ENCODE assay signal across 8 cellular contexts in genomic region chr15:89888214-89888804, GRCh38. TPM values are rescaled to one million over a fixed set of nuclear protein-coding genes. Genes with fewer than 3 reads are reported as not detected.
DNase-seq lines count a peak whose midpoint lies in the region; ATAC-seq and TF ChIP-seq lines count a peak whose summit lies in the region.

No MANE protein-coding gene starts in this region.

- no TSS peak for BruUV-seq in PC-9 (replicated peaks; lab: Mats Ljungman, UMichigan)

- no peak overlapping the region for H3K9ac ChIP-seq in fibroblast of lung (ENCODE audit: insufficient read depth, low read length)

- CTCF ChIA-PET in PC-9 (lab: Charles Lee): interaction anchor here (0.6 to 1.5 kb wide), 7 partner anchors 14 to 306 kb away, joined by 3 to 10 read pairs (median 4); no protein-coding TSS in a partner anchor

- H3K4me3 Mint-ChIP-seq in stimulated activated memory B cell treated with anti-CD40 and anti-IgM and Interleukin-4, amounts not matched to agents 10 μg/mL and 1 μg/mL and 100 μg/mL, for 72 hours: no peak overlapping the region

- peaks cover 21% of the 10 kb centered on the region for H3K4me1 Mint-ChIP-seq in stimulated activated memory B cell treated with anti-CD40 and anti-IgM and Interleukin-4, amounts not matched to agents 10 μg/mL and 1 μg/mL and 100 μg/mL, for 72 hours

- H4K20me1 ChIP-seq in PC-9 (ENCODE audit: insufficient read depth) (no peaks in the 10 kb centered on the region; the same call in 1 of the 2 replicates), fibroblast of lung (ENCODE audit: control insufficient read depth, extremely low read depth, insufficient read depth, low read length) (no peaks in the 10 kb centered on the region)

- H3K4me1 ChIP-seq in PC-9 (replicated peaks; ENCODE audit: insufficient read depth): peaks cover 14% of the 10 kb centered on the region
- no peaks in the 10 kb centered on the region for H3K4me1 ChIP-seq in fibroblast of lung (ENCODE audit: control insufficient read depth, extremely low read depth, insufficient read depth, low read length)
- peaks cover 0 to 13% (median 12%) of the 10 kb centered on the region in 4 donors for H3K4me1 ChIP-seq in tibial artery

- H3K9me3 Mint-ChIP-seq in stimulated activated memory B cell treated with anti-CD40 and anti-IgM and Interleukin-4, amounts not matched to agents 10 μg/mL and 1 μg/mL and 100 μg/mL, for 72 hours: no peaks in the 10 kb centered on the region

- H3K27ac ChIP-seq in 22Rv1 (no peak overlapping the region), PC-9 (no peak overlapping the region), fibroblast of lung (ENCODE audit: insufficient read depth, low read length) (no peak overlapping the region), tibial artery (no peak overlapping the region)

- DNase-seq in GM12865 (ENCODE audit: low read depth): peak; percentile 37
- DNase-seq in PC-9: peak; percentile 32 to 60
- DNase-seq in fibroblast of lung (ENCODE audit: low read depth in 2 of 2): peak; percentile 66 to 82
- no peak for DNase-seq in activated gamma-delta T cell treated with Interleukin-2 at 50 U/mL for 16 hours
- no peak for DNase-seq in tibial artery

- H3K4me3 ChIP-seq in GM12865 (ENCODE audit: low read depth, low read length) (no peak overlapping the region), PC-9 (no peak overlapping the region), fibroblast of lung (replicated peaks in 1 of 4; ENCODE audit: control extremely low read depth in 1 of 4, insufficient read depth in 1 of 4, low read depth in 3 of 4, low read length in 4 of 4) (no peak overlapping the region), tibial artery (no peak overlapping the region)

- H3K27ac Mint-ChIP-seq in stimulated activated memory B cell treated with anti-CD40 and anti-IgM and Interleukin-4, amounts not matched to agents 10 μg/mL and 1 μg/mL and 100 μg/mL, for 72 hours: no peak overlapping the region

- no peak for ATAC-seq in GM19328 (IDR thresholded peaks at IDR 0.05; ENCODE audit: unreplicated experiment)
- no peak for ATAC-seq in stimulated activated memory B cell treated with anti-CD40 and anti-IgM and Interleukin-4, amounts not matched to agents 10 μg/mL and 1 μg/mL and 100 μg/mL, for 72 hours

- no peak overlapping the region for H2AFZ ChIP-seq in PC-9
- no peak overlapping the region for H2AFZ ChIP-seq in fibroblast of lung (ENCODE audit: low read length)

- peaks cover 45% of the 10 kb centered on the region for H3K79me2 ChIP-seq in PC-9 (ENCODE audit: low read depth)
- H3K79me2 ChIP-seq in fibroblast of lung (ENCODE audit: control insufficient read depth, insufficient read depth, low read length): peaks cover 13% of the 10 kb centered on the region

- H3F3A ChIP-seq in PC-9 (ENCODE audit: insufficient read depth, low read depth): peaks cover 45% of the 10 kb centered on the region

- peaks cover 33% of the 10 kb centered on the region for H3K36me3 Mint-ChIP-seq in stimulated activated memory B cell treated with anti-CD40 and anti-IgM and Interleukin-4, amounts not matched to agents 10 μg/mL and 1 μg/mL and 100 μg/mL, for 72 hours

- H3K36me3 ChIP-seq in PC-9 (ENCODE audit: low read depth) (peaks cover 44% of the 10 kb centered on the region), fibroblast of lung (ENCODE audit: control insufficient read depth, insufficient read depth, low read length) (no peaks in the 10 kb centered on the region), tibial artery (peaks cover 35 to 61% (median 49%) of the 10 kb centered on the region in 3 donors)

- no peaks in the 10 kb centered on the region for H3K27me3 Mint-ChIP-seq in stimulated activated memory B cell treated with anti-CD40 and anti-IgM and Interleukin-4, amounts not matched to agents 10 μg/mL and 1 μg/mL and 100 μg/mL, for 72 hours

- H3K9me3 ChIP-seq in PC-9 (ENCODE audit: insufficient read depth, low read depth): no peaks in the 10 kb centered on the region
- no peaks in the 10 kb centered on the region for H3K9me3 ChIP-seq in fibroblast of lung (ENCODE audit: control insufficient read depth, insufficient read depth, low read depth, low read length)
- no peaks in the 10 kb centered on the region for H3K9me3 ChIP-seq in tibial artery

- H3K27me3 ChIP-seq in PC-9 (ENCODE audit: insufficient read depth, low read depth) (no peaks in the 10 kb centered on the region), fibroblast of lung (ENCODE audit: control insufficient read depth, insufficient read depth, low read length) (no peaks in the 10 kb centered on the region), tibial artery (no peaks in the 10 kb centered on the region)

- no peaks in the 10 kb centered on the region for H3K9me2 ChIP-seq in PC-9 (ENCODE audit: insufficient read depth)

- POLR2A ChIA-PET in PC-9 (lab: Charles Lee; ENCODE audit: unreplicated experiment): interaction anchor here (0.7 kb wide), 1 partner anchor 39 kb away, joined by 3 read pairs; no protein-coding TSS in a partner anchor

- TF ChIP-seq CTCF in 22Rv1 (IDR thresholded peaks at IDR 0.05) (peak; percentile 64), GM12865 (IDR thresholded peaks at IDR 0.05; ENCODE audit: insufficient read depth, low read depth, low read length, missing control alignments) (peak; percentile 16), PC-9 (conservative IDR thresholded peaks at IDR 0.05) (peak; percentile 67), fibroblast of lung (conservative IDR thresholded peaks at IDR 0.05 in 1 of 2, IDR thresholded peaks at IDR 0.05 in 1 of 2; ENCODE audit: low read depth in 1 of 2, low read length in 2 of 2) (peak; percentile 59 to 60), tibial artery (IDR thresholded peaks at IDR 0.05) (no peak)

- no peak overlapping the region for H3K4me2 ChIP-seq in PC-9
- no peak overlapping the region for H3K4me2 ChIP-seq in fibroblast of lung (ENCODE audit: extremely low read depth, insufficient read depth, low read length)

- intact Hi-C loops in PC-9 (cut with micrococcal nuclease; ENCODE audit: unreplicated experiment) (loop anchor here (1.0 to 10.0 kb wide), 4 partner anchors 127 to 444 kb away; no protein-coding TSS in a partner anchor), tibial artery (cut with DNase I; ENCODE audit: low total_unique reads) (no loop called here)

RNA-seq across cellular contexts. Expression of gene AP3S2, which starts 5.5 kb away (rescaled TPM):
- 49.3 and 57.6 TPM in 2 replicates for total RNA-seq in PC-9 (2021)
- total RNA-seq in fibroblast of lung: 49.1 and 69.5 TPM in 2 replicates
- polyA plus RNA-seq in fibroblast of lung: 44.5 and 54.4 TPM in 2 replicates
- 26.1 and 30.1 TPM in 2 replicates for polyA plus RNA-seq in fibroblast of lung (2012)
- polyA minus RNA-seq in fibroblast of lung (ENCODE audit: low replicate concordance): 17.2 and 42.8 TPM in 2 replicates

RNA-seq across cellular contexts. Expression of gene ARPIN, which starts 24.4 kb away (rescaled TPM):
- total RNA-seq in PC-9 (2021) (28.6 and 30.4 TPM in 2 replicates), fibroblast of lung (13.2 and 13.9 TPM in 2 replicates)
- polyA plus RNA-seq in fibroblast of lung: 13.4 and 16.6 TPM in 2 replicates
- 13.1 and 15.1 TPM in 2 replicates for polyA plus RNA-seq in fibroblast of lung (2012)
- polyA minus RNA-seq in fibroblast of lung (ENCODE audit: low replicate concordance): 7.8 and 17.2 TPM in 2 replicates

Comparison
In these comparisons a context has a peak if more than half of its experiments do, and no peak if none do; other contexts are left out.
1. CTCF ChIP-seq: peak in 22Rv1 (single experiment), GM12865 (single experiment), PC-9 (single experiment) and fibroblast of lung (2 of 2); none in tibial artery (0 of 2).
2. DNase-seq: peak in GM12865 (single experiment), PC-9 (2 of 2) and fibroblast of lung (2 of 2); none in activated gamma-delta T cell treated with Interleukin-2 at 50 U/mL for 16 hours (single experiment) and tibial artery (0 of 2).